Comparison of ENCODE assay signal across 11 cellular contexts in genomic region chr2:162013514-162014205, GRCh38.
DNase-seq lines count a peak whose midpoint lies in the region; FAIRE-seq and TF ChIP-seq lines count a peak whose summit lies in the region.
"Had no signal": no experiment of that assay in that cellular context is flagged by ENCODE, and none has a peak within 500 bp of the region (broad histone marks: within the 10 kb centered on the region; RNA-seq: fewer than 3 reads in every experiment).

No MANE protein-coding gene starts in this region.

- FAIRE-seq in GM19239 (lab: Jason Lieb, UNC): peak; percentile 4

- no peak overlapping the region for H3K27ac Mint-ChIP-seq in HFFc6

- no peak for TF ChIP-seq CTCF in HFFc6 (IDR thresholded peaks at IDR 0.05)

- H3K9me3 Mint-ChIP-seq in HFFc6: no peaks in the 10 kb centered on the region

- H3K4me3 Mint-ChIP-seq in HFFc6: no peak overlapping the region

- H3K36me3 Mint-ChIP-seq in HFFc6 (ENCODE audit: low read depth): peaks cover 15% of the 10 kb centered on the region; the same call in 1 of the 2 replicates

- H3K4me1 Mint-ChIP-seq in HFFc6 (ENCODE audit: low read depth): peaks cover 20% of the 10 kb centered on the region; the same call in 1 of the 2 replicates

- no peak for DNase-seq in GM19239 (ENCODE audit: insufficient read length, low spot score)
- peak; percentile 70 to 77 for DNase-seq in NOMO-1 (lab: John Stamatoyannopoulos, UW; ENCODE audit: unreplicated experiment in 2 of 2)
- peak; percentile 73 for DNase-seq in dermis blood vessel endothelial cell
- DNase-seq in pons (ENCODE audit: low spot score): peak; percentile 75
- no peak for DNase-seq in NCI-H146 treated with DMSO at 0.1 percent for 48 hours (lab: John Stamatoyannopoulos, UW; ENCODE audit: unreplicated experiment)
- no peak for DNase-seq in activated CD4-positive, CD25-positive, alpha-beta regulatory T cell (lab: John Stamatoyannopoulos, UW)
- no peak for DNase-seq in HFFc6
- DNase-seq: cortex of kidney, DMS153, foreskin melanocyte, NCI-H1092 had no signal

- no peaks in the 10 kb centered on the region; the same call in 1 of the 2 replicates for H3K27me3 Mint-ChIP-seq in HFFc6 (ENCODE audit: insufficient read depth)

Comparison
In these comparisons a context has a peak if more than half of its experiments do, and no peak if none do; other contexts are left out.
1. DNase-seq: peak in NOMO-1 (2 of 2), dermis blood vessel endothelial cell (single experiment) and pons (single experiment); none in GM19239 (single experiment), NCI-H146 treated with DMSO at 0.1 percent for 48 hours (single experiment), activated CD4-positive, CD25-positive, alpha-beta regulatory T cell (0 of 4) and HFFc6 (single experiment).